Comparison of ENCODE assay signal across 10 cellular contexts in genomic region chr7:139752600-139752999, GRCh38.
"Had no signal": no experiment of that assay in that cellular context is flagged by ENCODE, and none has a peak within 500 bp of the region (broad histone marks: within the 10 kb centered on the region; RNA-seq: fewer than 3 reads in every experiment).

No MANE protein-coding gene starts in this region.

- H3K27ac ChIP-seq: brain microvascular endothelial cell, upper lobe of left lung had no signal

- H3K36me3 Mint-ChIP-seq: naive B cell had no signal

- H3K4me3 ChIP-seq: upper lobe of left lung had no signal

- H3K27ac Mint-ChIP-seq: activated naive CD4-positive, alpha-beta T cell treated with anti-CD3 and anti-CD28 coated beads, Interleukin-2, amount 50 U/mL, for 24 hours; mesothelial cell of epicardium had no signal

- H3K27me3 Mint-ChIP-seq: activated naive CD4-positive, alpha-beta T cell treated with anti-CD3 and anti-CD28 coated beads, Interleukin-2, amount 50 U/mL, for 24 hours; naive B cell had no signal

- H3K9me3 Mint-ChIP-seq: activated naive CD4-positive, alpha-beta T cell treated with anti-CD3 and anti-CD28 coated beads, Interleukin-2, amount 50 U/mL, for 24 hours; mesothelial cell of epicardium; naive B cell had no signal

- DNase-seq: activated CD4-positive, alpha-beta T cell treated with anti-CD3 and anti-CD28 coated beads, Interleukin-2, amount 50 U/mL, for 1 hour; activated effector memory CD4-positive, alpha-beta T cell treated with Interleukin-2 at 50 U/mL for 16 hours; activated T-cell treated with anti-CD3 and anti-CD28 coated beads for 4 hours; brain microvascular endothelial cell; glutamatergic neuron; naive B cell; stimulated activated CD4-positive, alpha-beta T cell treated with anti-CD3 and anti-CD28 coated beads, Interleukin-4, amount 100 ng/mL, for 4 hours; upper lobe of left lung had no signal

- H3K4me3 Mint-ChIP-seq: activated naive CD4-positive, alpha-beta T cell treated with anti-CD3 and anti-CD28 coated beads, Interleukin-2, amount 50 U/mL, for 24 hours; mesothelial cell of epicardium; naive B cell had no signal

- H3K27me3 ChIP-seq: brain microvascular endothelial cell, upper lobe of left lung had no signal

- H3K9me3 ChIP-seq: upper lobe of left lung had no signal
